In genomic region chr16:55476625-55477533, GRCh38 we compare ENCODE assay signal across 2 cellular contexts.
TF ChIP-seq lines count a peak whose summit lies in the region.

No MANE protein-coding gene starts in this region.

TF ChIP-seq in IMR-90, 13 proteins besides CTCF, POLR2A, EP300 and RAD21:
- TF ChIP-seq NFE2L2 (IDR thresholded peaks at IDR 0.05; ENCODE audit: low read depth, low read length): no peak
- TF ChIP-seq SMC3 (IDR thresholded peaks at IDR 0.05; ENCODE audit: low read depth, low read length): no peak
- no peak for TF ChIP-seq CHD1 (IDR thresholded peaks at IDR 0.05; ENCODE audit: low read depth, low read length)
- no peak for TF ChIP-seq MAFK (IDR thresholded peaks at IDR 0.05; ENCODE audit: low read depth, low read length)
- TF ChIP-seq USF2 (IDR thresholded peaks at IDR 0.05; ENCODE audit: low read depth, low read length): no peak
- no peak for TF ChIP-seq RFX5 (IDR thresholded peaks at IDR 0.05; ENCODE audit: low read depth, low read length)
- TF ChIP-seq FOS (IDR thresholded peaks at IDR 0.05; ENCODE audit: low read depth, low read length): no peak
- no peak for TF ChIP-seq MAZ (IDR thresholded peaks at IDR 0.05; ENCODE audit: borderline replicate concordance, low read depth, low read length)
- no peak for TF ChIP-seq ELK1 (IDR thresholded peaks at IDR 0.05; ENCODE audit: borderline replicate concordance, low read depth, low read length)
- no peak for TF ChIP-seq BHLHE40 (IDR thresholded peaks at IDR 0.05; ENCODE audit: low read depth, low read length)
- no peak for TF ChIP-seq RCOR1 (IDR thresholded peaks at IDR 0.05; ENCODE audit: insufficient replicate concordance, low read length)
- no peak for TF ChIP-seq MXI1 (IDR thresholded peaks at IDR 0.05; ENCODE audit: borderline replicate concordance, low read depth, low read length)
- no peak for TF ChIP-seq CEBPB (IDR thresholded peaks at IDR 0.05; ENCODE audit: low read depth, low read length)

TF ChIP-seq in H1, 55 proteins besides CTCF, POLR2A, EP300 and RAD21:
- TF ChIP-seq BACH1 (IDR thresholded peaks at IDR 0.05; ENCODE audit: low read length) (no peak), TEAD4 (IDR thresholded peaks at IDR 0.05; ENCODE audit: low read depth, low read length) (no peak), EZH2 (IDR thresholded peaks at IDR 0.05; ENCODE audit: low read depth, low read length, severe bottlenecking) (no peak), CTBP2 (IDR thresholded peaks at IDR 0.05; ENCODE audit: borderline replicate concordance, insufficient read depth, insufficient read length, low read length) (no peak)
